ENCODE assay signal across 23 cellular contexts in genomic region chr22:50014053-50014501, GRCh38. TPM values are rescaled to one million over a fixed set of nuclear protein-coding genes. Genes with fewer than 3 reads are reported as not detected.
DNase-seq lines count a peak whose midpoint lies in the region; ATAC-seq and TF ChIP-seq lines count a peak whose summit lies in the region.
"Had no signal": no experiment of that assay in that cellular context is flagged by ENCODE, and none has a peak within 500 bp of the region (broad histone marks: within the 10 kb centered on the region; RNA-seq: fewer than 3 reads in every experiment).

No MANE protein-coding gene starts in this region.

- no peak overlapping the region for H3K27ac ChIP-seq in BLaER1 treated with 17β-estradiol and CSF1 and Interleukin-3, amounts not matched to agents 10 nM and 100 nM
- H3K27ac ChIP-seq in WERI-Rb-1 = no peak overlapping the region
- H3K27ac ChIP-seq: A549, C4-2B, coronary artery, RWPE1, tibial nerve had no signal

- no peaks in the 10 kb centered on the region for H3K36me3 ChIP-seq in BLaER1 treated with 17β-estradiol and CSF1 and Interleukin-3, amounts not matched to agents 10 nM and 100 nM
- H3K36me3 ChIP-seq in WERI-Rb-1 = no peaks in the 10 kb centered on the region
- H3K36me3 ChIP-seq: heart right ventricle, tibial nerve had no signal

- H3K4me3 Mint-ChIP-seq in activated CD4-positive, alpha-beta T cell treated with anti-CD3 and anti-CD28 coated beads, Interleukin-2, amount 10 ng/mL, durations not matched to agents 7 days and 5 days = no peak overlapping the region
- H3K4me3 Mint-ChIP-seq in naive B cell (peak overlapping the region in 7 of 8 donors; percentile 32 to 72 (median 47)), HFFc6 (no peak overlapping the region)
- H3K4me3 Mint-ChIP-seq: neural crest cell had no signal

- no peak overlapping the region for H3K9ac ChIP-seq in BLaER1 treated with 17β-estradiol and CSF1 and Interleukin-3, amounts not matched to agents 10 nM and 100 nM

- peaks cover 0 to 42% (median 12%) of the 10 kb centered on the region in 11 experiments; a peak in 11 of 22 replicates for H4K20me1 ChIP-seq in BLaER1 treated with 17β-estradiol and CSF1 and Interleukin-3, amounts not matched to agents 10 nM and 100 nM

- no peak for DNase-seq in activated CD4-positive, alpha-beta T cell treated with anti-CD3 and anti-CD28 coated beads, Interleukin-2, amount 10 ng/mL, durations not matched to agents 7 days and 5 days
- DNase-seq in activated CD4-positive, alpha-beta T cell treated with anti-CD3 and anti-CD28 coated beads, Interleukin-2, amount 50 U/mL, for 48 hours = no peak
- DNase-seq in WERI-Rb-1 = peak; percentile 44
- DNase-seq in naive B cell = no peak
- DNase-seq in stimulated activated CD4-positive, alpha-beta T cell treated with anti-CD3 and anti-CD28 coated beads, Interleukin-1b, Interleukin-23, amount 100 ng/mL, for 48 hours = no peak
- no peak for DNase-seq in hippocampal formation (lab: John Stamatoyannopoulos, UW)
- DNase-seq in HFFc6 = no peak
- DNase-seq: activated CD8-positive, alpha-beta memory T cell treated with anti-CD3 and anti-CD28 coated beads for 24 hours; activated gamma-delta T cell; heart right ventricle; KBM-7; NCI-H2029 treated with DMSO at 0.1 percent for 48 hours; NCI-H510A; stimulated activated CD4-positive, alpha-beta T cell treated with anti-CD3 and anti-CD28 coated beads, Interleukin-12 subunit alpha, Interleukin-12 subunit beta, amount 100 ng/mL, for 4 hours; stimulated activated naive CD4-positive, alpha-beta T cell had no signal

- H3K4me1 Mint-ChIP-seq in activated CD4-positive, alpha-beta T cell treated with anti-CD3 and anti-CD28 coated beads, Interleukin-2, amount 10 ng/mL, durations not matched to agents 7 days and 5 days = peaks cover 28% of the 10 kb centered on the region
- H3K4me1 Mint-ChIP-seq in naive B cell (peaks cover 33 to 37% (median 34%) of the 10 kb centered on the region in 3 donors), HFFc6 (ENCODE audit: low read depth) (no peaks in the 10 kb centered on the region)
- H3K4me1 Mint-ChIP-seq: neural crest cell had no signal

- no peak overlapping the region for H3K4me3 ChIP-seq in BLaER1 treated with 17β-estradiol and CSF1 and Interleukin-3, amounts not matched to agents 10 nM and 100 nM
- H3K4me3 ChIP-seq in WERI-Rb-1 (ENCODE audit: low read depth, low read length) = peak overlapping the region; percentile 48
- H3K4me3 ChIP-seq: A549, tibial nerve had no signal

- peak overlapping the region in 7 of 11 experiments; percentile 22 to 60 (median 35); a peak in 2 of 22 replicates for H3K4me2 ChIP-seq in BLaER1 treated with 17β-estradiol and CSF1 and Interleukin-3, amounts not matched to agents 10 nM and 100 nM

- H3K27ac Mint-ChIP-seq in activated CD4-positive, alpha-beta T cell treated with anti-CD3 and anti-CD28 coated beads, Interleukin-2, amount 10 ng/mL, durations not matched to agents 7 days and 5 days = peak overlapping the region; percentile 13
- peak overlapping the region in 2 of 6 donors; percentile 19 to 76 for H3K27ac Mint-ChIP-seq in naive B cell
- H3K27ac Mint-ChIP-seq in HFFc6 = no peak overlapping the region

- no peaks in the 10 kb centered on the region for H3K9me3 Mint-ChIP-seq in activated CD4-positive, alpha-beta T cell treated with anti-CD3 and anti-CD28 coated beads, Interleukin-2, amount 10 ng/mL, durations not matched to agents 7 days and 5 days
- H3K9me3 Mint-ChIP-seq in naive B cell (no peaks in the 10 kb centered on the region), HFFc6 (no peaks in the 10 kb centered on the region; the same call in 1 of the 2 replicates)
- H3K9me3 Mint-ChIP-seq: neural crest cell had no signal

- no peaks in the 10 kb centered on the region; a peak in 1 of 22 replicates for H3K9me3 ChIP-seq in BLaER1 treated with 17β-estradiol and CSF1 and Interleukin-3, amounts not matched to agents 10 nM and 100 nM (replicated peaks in 1 of 11)
- no peaks in the 10 kb centered on the region for H3K9me3 ChIP-seq in WERI-Rb-1 (ENCODE audit: severe bottlenecking)
- H3K9me3 ChIP-seq: A549, heart right ventricle, tibial nerve had no signal

- CTCF ChIA-PET in activated CD4-positive, alpha-beta T cell treated with anti-CD3 and anti-CD28 coated beads, Interleukin-2, amount 10 ng/mL, durations not matched to agents 7 days and 5 days (lab: Charles Lee) = no interaction called here

- peaks cover 8 to 46% (median 17%) of the 10 kb centered on the region in 10 experiments; a peak in 16 of 20 replicates for H3K4me1 ChIP-seq in BLaER1 treated with 17β-estradiol and CSF1 and Interleukin-3, amounts not matched to agents 10 nM and 100 nM
- H3K4me1 ChIP-seq: A549 had no signal

- POLR2A ChIA-PET in activated CD4-positive, alpha-beta T cell treated with anti-CD3 and anti-CD28 coated beads, Interleukin-2, amount 10 ng/mL, durations not matched to agents 7 days and 5 days (lab: Charles Lee) = no interaction called here

- peaks cover 1% of the 10 kb centered on the region for H3K36me3 Mint-ChIP-seq in activated CD4-positive, alpha-beta T cell treated with anti-CD3 and anti-CD28 coated beads, Interleukin-2, amount 10 ng/mL, durations not matched to agents 7 days and 5 days (ENCODE audit: low read depth)
- H3K36me3 Mint-ChIP-seq in naive B cell = no peaks in the 10 kb centered on the region
- H3K36me3 Mint-ChIP-seq in HFFc6 (ENCODE audit: low read depth) = no peaks in the 10 kb centered on the region

- ATAC-seq in naive B cell (ENCODE audit: low read depth in 2 of 2) = no peak
- ATAC-seq: heart right ventricle had no signal

- peaks cover 71 to 98% (median 93%) of the 10 kb centered on the region in 11 experiments for H3K27me3 ChIP-seq in BLaER1 treated with 17β-estradiol and CSF1 and Interleukin-3, amounts not matched to agents 10 nM and 100 nM
- peaks cover 14% of the 10 kb centered on the region for H3K27me3 ChIP-seq in WERI-Rb-1 (ENCODE audit: insufficient read depth, low read depth, severe bottlenecking)

- no peak for TF ChIP-seq CTCF in WERI-Rb-1 (IDR thresholded peaks at IDR 0.05; ENCODE audit: low read depth, low read length)
- no peak for TF ChIP-seq CTCF in HFFc6 (IDR thresholded peaks at IDR 0.05)

- peaks cover 13% of the 10 kb centered on the region for H3K27me3 Mint-ChIP-seq in activated CD4-positive, alpha-beta T cell treated with anti-CD3 and anti-CD28 coated beads, Interleukin-2, amount 10 ng/mL, durations not matched to agents 7 days and 5 days
- peaks cover 0 to 33% (median 14%) of the 10 kb centered on the region in 3 donors for H3K27me3 Mint-ChIP-seq in naive B cell
- peaks cover 21% of the 10 kb centered on the region for H3K27me3 Mint-ChIP-seq in HFFc6 (ENCODE audit: insufficient read depth)

RNA-seq across cellular contexts. Expression of gene IL17REL, which starts 1.5 kb away (rescaled TPM):
- not detected for total RNA-seq in activated CD4-positive, alpha-beta T cell treated with anti-CD3 and anti-CD28 coated beads, Interleukin-2, amount 10 ng/mL, durations not matched to agents 7 days and 5 days
- polyA plus RNA-seq in naive B cell (ENCODE audit: low read depth in 6 of 6) = not detected
- not detected for total RNA-seq in HFFc6 (2021; fragmentation: NEBNext Ultra II Directional; extraction: Animal tissue kit (Norgen Biotek cat#: 25700))
- total RNA-seq: tibial nerve had no signal
- polyA plus RNA-seq: heart right ventricle, keratinocyte had no signal

RNA-seq across cellular contexts. Expression of gene TTLL8, which starts 44.0 kb away (rescaled TPM):
- total RNA-seq in activated CD4-positive, alpha-beta T cell treated with anti-CD3 and anti-CD28 coated beads, Interleukin-2, amount 10 ng/mL, durations not matched to agents 7 days and 5 days = not detected
- not detected for polyA plus RNA-seq in naive B cell (ENCODE audit: low read depth in 6 of 6)
- total RNA-seq in HFFc6 (2021; fragmentation: NEBNext Ultra II Directional; extraction: Animal tissue kit (Norgen Biotek cat#: 25700)) = not detected
- total RNA-seq: heart right ventricle, neural crest cell, tibial nerve had no signal
- polyA plus RNA-seq: A549, heart right ventricle, keratinocyte had no signal

RNA-seq across cellular contexts. Expression of gene PIM3, which starts 53.5 kb away (rescaled TPM):
- total RNA-seq in activated CD4-positive, alpha-beta T cell treated with anti-CD3 and anti-CD28 coated beads, Interleukin-2, amount 10 ng/mL, durations not matched to agents 7 days and 5 days = 10 to 100 TPM; 39.7 to 44.7 TPM
- polyA plus RNA-seq in naive B cell (ENCODE audit: low read depth in 6 of 6) = 10 to 100 TPM; 46.7 to 60.7 (median 55.0) TPM
- total RNA-seq in HFFc6 (2021; fragmentation: NEBNext Ultra II Directional; extraction: Animal tissue kit (Norgen Biotek cat#: 25700)) = 10 to 100 TPM; 14.8 to 18.8 (median 17.4) TPM

Comparison
In these comparisons a context has a peak if more than half of its experiments do, and no peak if none do; other contexts are left out.
1. H3K4me3 Mint-ChIP-seq: peak in naive B cell (7 of 8); none in activated CD4-positive, alpha-beta T cell treated with anti-CD3 and anti-CD28 coated beads, Interleukin-2, amount 10 ng/mL, durations not matched to agents 7 days and 5 days (single experiment) and HFFc6 (single experiment).